ENCODE assay signal across 8 cellular contexts in the genomic region with DNA sequence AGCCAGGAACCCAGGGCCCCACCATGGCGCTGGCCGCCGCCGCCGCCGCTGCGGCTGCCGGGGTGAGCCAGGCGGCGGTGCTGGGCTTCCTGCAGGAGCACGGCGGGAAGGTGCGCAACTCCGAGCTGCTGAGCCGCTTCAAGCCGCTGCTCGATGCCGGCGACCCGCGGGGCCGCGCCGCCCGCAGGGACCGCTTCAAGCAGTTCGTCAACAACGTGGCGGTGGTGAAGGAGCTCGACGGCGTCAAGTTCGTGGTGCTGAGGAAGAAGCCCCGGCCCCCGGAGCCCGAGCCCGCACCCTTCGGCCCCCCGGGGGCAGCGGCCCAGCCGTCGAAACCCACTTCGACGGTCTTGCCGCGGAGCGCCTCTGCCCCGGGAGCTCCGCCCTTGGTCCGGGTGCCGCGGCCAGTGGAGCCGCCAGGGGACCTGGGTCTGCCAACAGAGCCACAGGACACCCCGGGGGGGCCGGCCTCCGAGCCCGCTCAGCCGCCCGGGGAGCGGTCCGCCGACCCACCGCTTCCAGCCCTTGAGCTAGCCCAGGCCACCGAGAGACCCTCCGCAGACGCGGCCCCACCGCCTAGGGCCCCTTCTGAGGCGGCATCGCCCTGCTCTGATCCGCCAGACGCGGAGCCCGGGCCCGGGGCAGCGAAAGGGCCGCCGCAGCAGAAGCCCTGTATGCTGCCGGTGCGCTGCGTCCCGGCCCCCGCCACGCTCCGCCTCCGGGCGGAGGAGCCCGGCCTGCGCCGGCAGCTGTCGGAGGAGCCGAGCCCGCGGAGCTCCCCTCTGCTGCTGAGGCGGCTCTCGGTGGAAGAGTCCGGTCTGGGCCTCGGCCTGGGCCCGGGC. TPM values are rescaled to one million over a fixed set of nuclear protein-coding genes. Genes with fewer than 3 reads are reported as not detected.
A peak's percentile ranks its signal among the peaks of the same experiment; 100 is the strongest.
DNase-seq lines count a peak whose midpoint lies in the region; ATAC-seq and TF ChIP-seq lines count a peak whose summit lies in the region.

No MANE protein-coding gene starts in this region.

- peaks cover 2% of the 10 kb centered on the region for H3K4me1 ChIP-seq in psoas muscle

- intact Hi-C loops in Right ventricle myocardium superior (cut with DNase I) (loop anchor here (10.0 kb wide), 1 partner anchor 429 kb away; no protein-coding TSS in a partner anchor), psoas muscle (cut with DNase I) (no loop called here)

- ATAC-seq in Right ventricle myocardium superior (ENCODE audit: poor library complexity): peak; percentile 85
- ATAC-seq in psoas muscle: peak; percentile 40 to 63 (median 54)
- ATAC-seq in HG03095 (IDR thresholded peaks at IDR 0.05; ENCODE audit: unreplicated experiment): no peak
- no peak for ATAC-seq in GM21737 (IDR thresholded peaks at IDR 0.05; ENCODE audit: unreplicated experiment)
- ATAC-seq in HG02885 (IDR thresholded peaks at IDR 0.05; ENCODE audit: poor library complexity, unreplicated experiment): no peak

- H3K9me3 ChIP-seq in psoas muscle: no peaks in the 10 kb centered on the region

- TF ChIP-seq CTCF in psoas muscle (IDR thresholded peaks at IDR 0.05): no peak

- H3K27me3 ChIP-seq in psoas muscle (ENCODE audit: insufficient read depth in 3 of 3, low read length in 2 of 3): peaks cover 0 to 60% (median 14%) of the 10 kb centered on the region in 3 donors

- H3K27ac ChIP-seq in psoas muscle: no peak overlapping the region

- peak; percentile 58 for DNase-seq in stimulated activated CD4-positive, alpha-beta T cell treated with anti-CD3 and anti-CD28 coated beads, Interleukin-15, amount 100 ng/mL, for 24 hours
- no peak for DNase-seq in stimulated activated CD4-positive, alpha-beta T cell treated with anti-CD3 and anti-CD28 coated beads, Interleukin-2, amount 100 ng/mL, for 48 hours
- peak; percentile 70 for DNase-seq in activated CD8-positive, alpha-beta memory T cell treated with anti-CD3 and anti-CD28 coated beads, Interleukin-2, amount 50 U/mL, for 48 hours
- DNase-seq in Right ventricle myocardium superior (peak; percentile 40), psoas muscle (peak in 1 of 2 donors; percentile 59)

- peak overlapping the region; percentile 54 for H3K4me3 ChIP-seq in psoas muscle

- no peaks in the 10 kb centered on the region for H3K36me3 ChIP-seq in psoas muscle (ENCODE audit: insufficient read depth in 1 of 2, low read depth in 1 of 2)

- WGBS in psoas muscle, 3 donors: 2% methylated on average over 47 to 99 of the region's 99 CpGs

RNA-seq across cellular contexts. Expression of gene SOWAHA, which starts 0.7 kb away (rescaled TPM):
- total RNA-seq in Right ventricle myocardium superior: 0.13 TPM
- total RNA-seq in psoas muscle: not detected
- under 1 TPM in 2 of 3 donors, not detected in 1; 0.01 to 0.06 TPM for polyA plus RNA-seq in psoas muscle

RNA-seq across cellular contexts. Expression of gene SHROOM1, which starts 16.6 kb away (rescaled TPM):
- total RNA-seq in Right ventricle myocardium superior: 3.6 TPM
- total RNA-seq in psoas muscle: 1 to 10 TPM; 1.5 to 2.3 (median 1.9) TPM
- polyA plus RNA-seq in psoas muscle: 1 to 10 TPM in 2 of 3 donors, under 1 TPM in 1; 0.66 to 1.5 (median 1.1) TPM

RNA-seq across cellular contexts. Expression of gene SEPTIN8, which starts 36.8 kb away (rescaled TPM):
- 26.3 TPM for total RNA-seq in Right ventricle myocardium superior
- total RNA-seq in psoas muscle: 10 to 100 TPM in 1 of 4 donors, 1 to 10 TPM in 3; 9.2 to 13.1 (median 9.6) TPM
- 1 to 10 TPM; 3.8 to 5.7 (median 4.4) TPM for polyA plus RNA-seq in psoas muscle

RNA-seq across cellular contexts. Expression of gene GDF9, which starts 52.4 kb away (rescaled TPM):
- 0.16 TPM for total RNA-seq in Right ventricle myocardium superior
- 1 to 10 TPM in 1 of 4 donors, under 1 TPM in 3; 0.57 to 1.2 (median 0.78) TPM for total RNA-seq in psoas muscle
- 1 to 10 TPM in 1 of 3 donors, under 1 TPM in 2; 0.07 to 1.2 (median 0.17) TPM for polyA plus RNA-seq in psoas muscle

RNA-seq across cellular contexts. Expression of gene UQCRQ, which starts 52.6 kb away (rescaled TPM):
- total RNA-seq in Right ventricle myocardium superior: 1,987 TPM
- total RNA-seq in psoas muscle: 100 to 1,000 TPM; 696 to 985 (median 915) TPM
- polyA plus RNA-seq in psoas muscle: 100 to 1,000 TPM; 649 to 919 (median 760) TPM

Comparison
In these comparisons a context has a peak if more than half of its experiments do, and no peak if none do; other contexts are left out.
1. DNase-seq: peak in stimulated activated CD4-positive, alpha-beta T cell treated with anti-CD3 and anti-CD28 coated beads, Interleukin-15, amount 100 ng/mL, for 24 hours (single experiment), activated CD8-positive, alpha-beta memory T cell treated with anti-CD3 and anti-CD28 coated beads, Interleukin-2, amount 50 U/mL, for 48 hours (single experiment) and Right ventricle myocardium superior (single experiment); none in stimulated activated CD4-positive, alpha-beta T cell treated with anti-CD3 and anti-CD28 coated beads, Interleukin-2, amount 100 ng/mL, for 48 hours (0 of 2).
2. ATAC-seq: peak in Right ventricle myocardium superior (single experiment) and psoas muscle (4 of 4); none in HG03095 (single experiment), GM21737 (single experiment) and HG02885 (single experiment).